ENCODE assay signal across 26 cellular contexts in genomic region chr10:96427291-96427690, GRCh38.
DNase-seq lines count a peak whose midpoint lies in the region; ATAC-seq, FAIRE-seq and TF ChIP-seq lines count a peak whose summit lies in the region.
"Had no signal": no experiment of that assay in that cellular context is flagged by ENCODE, and none has a peak within 500 bp of the region (broad histone marks: within the 10 kb centered on the region; RNA-seq: fewer than 3 reads in every experiment).

No MANE protein-coding gene starts in this region.

- SMC1A ChIA-PET in GM12878 (lab: Charles Lee; ENCODE audit: uncharacterized antibody, unreplicated experiment), result interaction anchor here (1.6 kb wide), 1 partner anchor 13 kb away, joined by 4 read pairs; no protein-coding TSS in a partner anchor

- POLR2A ChIA-PET in A549 (lab: Yijun Ruan, JAX), result no interaction called here
- POLR2A ChIA-PET in GM12878 (lab: Charles Lee), result interaction anchor here (0.5 kb wide), 1 partner anchor 286 kb away, joined by 4 read pairs; no protein-coding TSS in a partner anchor

- no peak overlapping the region for H2AFZ ChIP-seq in GM12878 (ENCODE audit: control insufficient read depth, low read depth, low read length)

- in situ Hi-C loops in GM12878 (cut with MboI), result no loop called here

- H3K36me3 ChIP-seq in GM12878 (ENCODE audit: control insufficient read depth in 2 of 2, insufficient read depth in 2 of 2, low read length in 1 of 2) (no peaks in the 10 kb centered on the region), mucosa of descending colon (ENCODE audit: low read depth) (no peaks in the 10 kb centered on the region)
- H3K36me3 ChIP-seq: BE2C, BLaER1 had no signal

- no peaks in the 10 kb centered on the region for H3K79me2 ChIP-seq in GM12878 (ENCODE audit: control insufficient read depth, insufficient read depth, low read length)

- 3% methylated on average over 2 of the region's 2 CpGs for WGBS in A549 (ENCODE audit: missing lambda C conversion rate)
- whole genome bisulfite sequencing in GM12878 (ENCODE audit: insufficient coverage, insufficient replicate concordance, low lambda C conversion rate, missing lambda C conversion rate), result 3% methylated on average over 2 of the region's 2 CpGs

- TF ChIP-seq EP300 in A549 (IDR thresholded peaks at IDR 0.05), result no peak
- TF ChIP-seq EP300 in GM12878 (IDR thresholded peaks at IDR 0.05; ENCODE audit: borderline replicate concordance in 1 of 2, control insufficient read depth in 1 of 2, low read depth in 2 of 2, low read length in 2 of 2), result no peak; a peak in 1 of 4 replicates

- no peak for TF ChIP-seq POLR2A in A549 (IDR thresholded peaks at IDR 0.05; ENCODE audit: low read length)
- TF ChIP-seq POLR2A in GM12892 (IDR thresholded peaks at IDR 0.05; ENCODE audit: low read depth, low read length), result no peak
- TF ChIP-seq POLR2A in GM12878 (IDR thresholded peaks at IDR 0.05; ENCODE audit: low read depth, low read length), result no peak

- H3K4me2 ChIP-seq in A549 (no peak overlapping the region), GM12878 (ENCODE audit: control insufficient read depth, insufficient read depth) (no peak overlapping the region)
- H3K4me2 ChIP-seq: BLaER1 had no signal

- BruUV-seq in GM12878 (replicated peaks; lab: Mats Ljungman, UMichigan), result no TSS peak

- DNase-seq in A549 (ENCODE audit: low read depth in 1 of 2, low spot score in 1 of 2) (no peak), GM12892 (ENCODE audit: insufficient read length) (no peak), GM12878 (ENCODE audit: low read depth, low spot score) (no peak), GDM1 (lab: John Stamatoyannopoulos, UW) (no peak), mucosa of descending colon (no peak), NCI-H748 treated with DMSO at 0.1 percent for 48 hours (lab: John Stamatoyannopoulos, UW) (no peak)
- DNase-seq: ACHN; BE2C; C1 segment of cervical spinal cord; CD4-positive, alpha-beta memory T cell; CD4-positive, CD25-positive, alpha-beta regulatory T cell; CD8-positive, alpha-beta memory T cell; COR-L47; DMS 273 treated with DMSO at 0.1 percent for 48 hours; DMS153; DMS53; DMS79; DND-41; EL; GF-D8 had no signal

- no peak for TF ChIP-seq CTCF in A549 (IDR thresholded peaks at IDR 0.05)
- no peak for TF ChIP-seq CTCF in GM12878 (IDR thresholded peaks at IDR 0.05 in 2 of 3, conservative IDR thresholded peaks at IDR 0.05 in 1 of 3; ENCODE audit: control insufficient read depth in 2 of 3, extremely low read depth in 1 of 3, insufficient read depth in 1 of 3, low read depth in 3 of 3, low read length in 3 of 3)
- no peak for TF ChIP-seq CTCF in mucosa of descending colon (IDR thresholded peaks at IDR 0.05)

- intact Hi-C loops in GM12878 (cut with micrococcal nuclease; ENCODE audit: unreplicated experiment), result no loop called here
- intact Hi-C loops in mucosa of descending colon (cut with DNase I, micrococcal nuclease), result no loop called here

- H3K4me1 ChIP-seq in A549 (no peaks in the 10 kb centered on the region), GM12878 (ENCODE audit: control insufficient read depth, insufficient read depth, low read length) (peaks cover 7% of the 10 kb centered on the region), mucosa of descending colon (ENCODE audit: low read depth) (no peaks in the 10 kb centered on the region)
- H3K4me1 ChIP-seq: BE2C had no signal

- H3K27ac ChIP-seq in A549 (no peak overlapping the region), GM12878 (ENCODE audit: control insufficient read depth, insufficient read depth) (no peak overlapping the region)
- H3K27ac ChIP-seq: 22Rv1, BLaER1 had no signal

- no peak for FAIRE-seq in A549 (lab: Jason Lieb, UNC)
- peak; percentile 69 for FAIRE-seq in GM12892 (lab: Jason Lieb, UNC)
- no peak for FAIRE-seq in GM12878 (lab: Jason Lieb, UNC)
- FAIRE-seq: GM12891, GM18507, GM19239 had no signal

- TF ChIP-seq RAD21 in A549 (conservative IDR thresholded peaks at IDR 0.05 in 1 of 2, IDR thresholded peaks at IDR 0.05 in 1 of 2) (no peak), GM12878 (IDR thresholded peaks at IDR 0.05; ENCODE audit: insufficient read depth, low read depth, low read length) (no peak)

- CTCF ChIA-PET in A549 (lab: Yijun Ruan, JAX), result interaction anchor here (1.3 to 2.1 kb wide), 2 partner anchors 31 to 51 kb away, joined by 3 to 5 read pairs; no protein-coding TSS in a partner anchor
- CTCF ChIA-PET in GM12878 (lab: Yijun Ruan, JAX), result interaction anchor here (0.6 to 1.1 kb wide), 3 partner anchors 10 to 56 kb away, joined by 3 to 4 read pairs (median 3); no protein-coding TSS in a partner anchor

- ATAC-seq in A549 (no peak), HG02610 (IDR thresholded peaks at IDR 0.05; ENCODE audit: unreplicated experiment) (peak; percentile 69), GM12878 (peak; percentile 66), mucosa of descending colon (no peak)

- no peaks in the 10 kb centered on the region for H3K9me3 ChIP-seq in A549
- no peaks in the 10 kb centered on the region for H3K9me3 ChIP-seq in GM12878 (replicated peaks; ENCODE audit: control insufficient read depth, insufficient read depth, low read length)
- H3K9me3 ChIP-seq in mucosa of descending colon, result no peaks in the 10 kb centered on the region
- H3K9me3 ChIP-seq: BE2C had no signal

- RAD21 ChIA-PET in GM12878 (lab: Charles Lee; ENCODE audit: unreplicated experiment), result interaction anchor here (1.1 to 1.8 kb wide), 3 partner anchors 10 to 31 kb away, joined by 3 to 5 read pairs (median 5); no protein-coding TSS in a partner anchor

- H3K4me3 ChIP-seq in A549 (no peak overlapping the region), GM12878 (no peak overlapping the region), mucosa of descending colon (no peak overlapping the region)
- H3K4me3 ChIP-seq: BLaER1 had no signal

- no peaks in the 10 kb centered on the region for H3K27me3 ChIP-seq in GM12878 (replicated peaks in 1 of 2; ENCODE audit: control insufficient read depth in 2 of 2, insufficient read depth in 2 of 2, low read length in 1 of 2)
- H3K27me3 ChIP-seq: BLaER1 had no signal

- no peaks in the 10 kb centered on the region for H4K20me1 ChIP-seq in GM12878 (ENCODE audit: control insufficient read depth, insufficient read depth)
- H4K20me1 ChIP-seq: BLaER1 had no signal

- H3K9ac ChIP-seq in GM12878 (ENCODE audit: control insufficient read depth, insufficient read depth, low read length), result no peak overlapping the region
- H3K9ac ChIP-seq: BLaER1 had no signal

TF ChIP-seq in A549, 52 proteins besides CTCF, POLR2A, EP300 and RAD21:
- TF ChIP-seq ELK1 (IDR thresholded peaks at IDR 0.05; ENCODE audit: low read depth, low read length) (no peak), TFCP2L1 (CRISPR knock-in tag; IDR thresholded peaks at IDR 0.05) (no peak), GATA3 (IDR thresholded peaks at IDR 0.05; ENCODE audit: borderline replicate concordance) (no peak), CEBPB (IDR thresholded peaks at IDR 0.05) (no peak), KDM1A (IDR thresholded peaks at IDR 0.05; ENCODE audit: low read depth) (no peak), E2F6 (IDR thresholded peaks at IDR 0.05; ENCODE audit: borderline replicate concordance, low read depth) (no peak), KDM5A (IDR thresholded peaks at IDR 0.05) (no peak), RARB (CRISPR knock-in tag; IDR thresholded peaks at IDR 0.05) (no peak), RNF2 (IDR thresholded peaks at IDR 0.05; ENCODE audit: borderline replicate concordance, low read depth) (peak; percentile 62; the same call in 1 of the 2 replicates)

TF ChIP-seq in GM12878, 131 proteins besides CTCF, POLR2A, EP300 and RAD21 (continues in another document):
- TF ChIP-seq NFYA (IDR thresholded peaks at IDR 0.05; ENCODE audit: borderline replicate concordance, low read depth, low read length) (no peak), JUND (IDR thresholded peaks at IDR 0.05; ENCODE audit: low read depth, low read length) (no peak), E2F4 (IDR thresholded peaks at IDR 0.05; ENCODE audit: low read depth, low read length) (no peak), YBX1 (IDR thresholded peaks at IDR 0.05) (no peak), SMARCA5 (IDR thresholded peaks at IDR 0.05) (no peak), SMAD5 (IDR thresholded peaks at IDR 0.05; ENCODE audit: low read depth) (no peak), ZBED1 (IDR thresholded peaks at IDR 0.05; ENCODE audit: borderline replicate concordance) (no peak), NFIC (IDR thresholded peaks at IDR 0.05; ENCODE audit: low read depth, low read length) (peak; percentile 42; the same call in 1 of the 2 replicates), KDM1A (IDR thresholded peaks at IDR 0.05; ENCODE audit: borderline replicate concordance) (no peak), TAF1 (IDR thresholded peaks at IDR 0.05; ENCODE audit: borderline replicate concordance, low read depth, low read length) (no peak), MEF2B (IDR thresholded peaks at IDR 0.05; ENCODE audit: partially characterized antibody, poor library complexity, severe bottlenecking) (peak; percentile 88), RELB (IDR thresholded peaks at IDR 0.05; ENCODE audit: low read depth) (no peak), CBFB (IDR thresholded peaks at IDR 0.05; ENCODE audit: low read depth) (no peak), FOXK2 (IDR thresholded peaks at IDR 0.05) (no peak), RFX5 (IDR thresholded peaks at IDR 0.05; ENCODE audit: low read depth, low read length) (no peak), ZNF24 (IDR thresholded peaks at IDR 0.05) (peak; percentile 66; the same call in 1 of the 2 replicates), PAX8 (IDR thresholded peaks at IDR 0.05) (no peak)

Comparison
In these comparisons a context has a peak if more than half of its experiments do, and no peak if none do; other contexts are left out.
1. ATAC-seq: peak in HG02610 (single experiment) and GM12878 (single experiment); none in A549 (0 of 2) and mucosa of descending colon (single experiment).
2. Of the 24 proteins assayed by ChIP-seq in both GM12878 and A549: peak only in GM12878: BHLHE40 and JUNB; only in A549: none; in both: none; in neither: 22.